Comparison of ENCODE assay signal across 1 cellular context in genomic region chr13:90232291-90232690, GRCh38.
TF ChIP-seq lines count a peak whose summit lies in the region.

No MANE protein-coding gene starts in this region.

TF ChIP-seq in WTC11, 78 proteins besides CTCF, POLR2A, EP300 and RAD21:
- TF ChIP-seq E2F5 (CRISPR knock-in tag; IDR thresholded peaks at IDR 0.05) (no peak), USF1 (CRISPR knock-in tag; IDR thresholded peaks at IDR 0.05) (no peak), ATF6 (CRISPR knock-in tag; IDR thresholded peaks at IDR 0.05) (no peak), ZNF512 (CRISPR knock-in tag; IDR thresholded peaks at IDR 0.05; ENCODE audit: borderline replicate concordance) (no peak), NR3C1 (CRISPR knock-in tag; conservative IDR thresholded peaks at IDR 0.05; ENCODE audit: low read depth) (no peak), TCF7 (CRISPR knock-in tag; IDR thresholded peaks at IDR 0.05; ENCODE audit: low read depth) (no peak), TEAD4 (CRISPR knock-in tag; IDR thresholded peaks at IDR 0.05) (no peak), E2F1 (CRISPR knock-in tag; IDR thresholded peaks at IDR 0.05) (no peak), ZNF671 (CRISPR knock-in tag; IDR thresholded peaks at IDR 0.05) (no peak), ATF1 (CRISPR knock-in tag; IDR thresholded peaks at IDR 0.05) (no peak), STAT6 (CRISPR knock-in tag; conservative IDR thresholded peaks at IDR 0.05; ENCODE audit: low read depth) (no peak), MAX (CRISPR knock-in tag; IDR thresholded peaks at IDR 0.05) (no peak), IRF2 (CRISPR knock-in tag; IDR thresholded peaks at IDR 0.05; ENCODE audit: borderline replicate concordance, low read depth) (no peak), ZBTB21 (CRISPR knock-in tag; IDR thresholded peaks at IDR 0.05; ENCODE audit: borderline replicate concordance) (no peak), GABPB1 (CRISPR knock-in tag; IDR thresholded peaks at IDR 0.05) (no peak), ZNF425 (CRISPR knock-in tag; conservative IDR thresholded peaks at IDR 0.05) (no peak), KAT7 (CRISPR knock-in tag; IDR thresholded peaks at IDR 0.05; ENCODE audit: borderline replicate concordance) (no peak), ELF4 (CRISPR knock-in tag; IDR thresholded peaks at IDR 0.05; ENCODE audit: low read depth) (no peak), GTF2I (CRISPR knock-in tag; conservative IDR thresholded peaks at IDR 0.05) (no peak)
